2 cellular contexts compared by ENCODE assay signal in the genomic region with DNA sequence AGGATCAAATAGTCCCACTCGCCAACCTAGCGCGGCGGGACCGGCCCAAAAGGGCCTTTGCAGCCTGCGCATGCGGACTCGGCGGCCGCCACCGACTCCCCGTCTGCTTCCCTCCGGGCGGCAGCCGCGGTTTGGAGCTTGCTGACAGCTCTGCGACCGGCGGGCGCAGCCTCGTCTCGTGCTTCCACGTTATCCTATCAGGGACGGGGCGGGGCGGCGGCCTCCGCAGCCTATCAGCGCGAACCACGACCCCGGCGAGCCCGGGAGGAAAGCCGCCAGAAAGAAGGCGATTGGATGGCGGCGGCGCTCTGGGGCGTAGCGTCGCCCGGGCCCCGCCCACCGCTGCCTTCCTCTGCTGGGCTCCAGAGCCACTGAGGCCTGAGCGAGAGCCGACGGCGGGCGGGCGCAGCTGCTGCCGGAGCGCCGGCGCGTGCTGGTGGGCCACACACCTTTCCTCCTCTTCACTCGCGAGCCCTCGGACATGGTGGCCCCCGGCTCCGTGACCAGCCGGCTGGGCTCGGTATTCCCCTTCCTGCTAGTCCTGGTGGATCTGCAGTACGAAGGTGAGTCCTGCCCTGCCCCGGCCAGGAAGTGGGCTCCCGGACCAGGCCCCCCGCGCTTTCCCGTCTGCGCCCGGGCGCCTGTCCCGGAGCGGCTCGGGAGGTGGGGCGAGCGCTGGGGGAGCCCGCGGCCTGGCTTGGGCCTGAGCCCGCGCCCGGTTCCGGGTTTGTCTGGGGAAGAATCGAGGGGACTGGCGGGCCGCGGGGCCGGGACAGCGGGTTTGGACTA.
TF ChIP-seq lines count a peak whose summit lies in the region.

Gene DNAJC3, plus strand, starts transcription at position 365 of the 789 bp plus-strand sequence. Its CDS starts 117 bp downstream, at position 482.

TF ChIP-seq in IMR-90, 13 proteins besides CTCF, POLR2A, EP300 and RAD21:
- TF ChIP-seq RCOR1 (IDR thresholded peaks at IDR 0.05; ENCODE audit: insufficient replicate concordance, low read length): peak; percentile 10
- no peak for TF ChIP-seq SMC3 (IDR thresholded peaks at IDR 0.05; ENCODE audit: low read depth, low read length)
- TF ChIP-seq CHD1 (IDR thresholded peaks at IDR 0.05; ENCODE audit: low read depth, low read length): no peak
- TF ChIP-seq FOS (IDR thresholded peaks at IDR 0.05; ENCODE audit: low read depth, low read length): no peak
- TF ChIP-seq USF2 (IDR thresholded peaks at IDR 0.05; ENCODE audit: low read depth, low read length): peak; percentile 43
- TF ChIP-seq MXI1 (IDR thresholded peaks at IDR 0.05; ENCODE audit: borderline replicate concordance, low read depth, low read length): peak; percentile 91
- no peak for TF ChIP-seq CEBPB (IDR thresholded peaks at IDR 0.05; ENCODE audit: low read depth, low read length)
- TF ChIP-seq RFX5 (IDR thresholded peaks at IDR 0.05; ENCODE audit: low read depth, low read length): peak; percentile 27; the same call in 1 of the 2 replicates
- no peak for TF ChIP-seq NFE2L2 (IDR thresholded peaks at IDR 0.05; ENCODE audit: low read depth, low read length)
- TF ChIP-seq MAZ (IDR thresholded peaks at IDR 0.05; ENCODE audit: borderline replicate concordance, low read depth, low read length): no peak; the same call in 1 of the 2 replicates
- 0 out of 2 replicates have a peak, but pooled peaks have one; percentile 0 for TF ChIP-seq MAFK (IDR thresholded peaks at IDR 0.05; ENCODE audit: low read depth, low read length)
- peak; percentile 96 for TF ChIP-seq BHLHE40 (IDR thresholded peaks at IDR 0.05; ENCODE audit: low read depth, low read length)
- TF ChIP-seq ELK1 (IDR thresholded peaks at IDR 0.05; ENCODE audit: borderline replicate concordance, low read depth, low read length): no peak

TF ChIP-seq in endothelial cell of umbilical vein, 7 proteins besides CTCF, POLR2A, EP300 and RAD21:
- TF ChIP-seq FOS (IDR thresholded peaks at IDR 0.05; ENCODE audit: borderline replicate concordance, insufficient read depth, low read length) (no peak), POLR2AphosphoS5 (IDR thresholded peaks at IDR 0.05; ENCODE audit: insufficient read depth, low read depth, low read length) (peak; percentile 85), EZH2 (IDR thresholded peaks at IDR 0.05; ENCODE audit: borderline replicate concordance, low read depth, low read length, severe bottlenecking) (no peak)
